1 cellular context compared by ENCODE assay signal in genomic region chr1:153566414-153567371, GRCh38.
A peak's percentile ranks its signal among the peaks of the same experiment; 100 is the strongest.
TF ChIP-seq lines count a peak whose summit lies in the region.

No MANE protein-coding gene starts in this region.

TF ChIP-seq in K562, 482 proteins besides CTCF, POLR2A, EP300 and RAD21 (continued from another document and continues in another):
- TF ChIP-seq ATF6 (CRISPR knock-in tag; IDR thresholded peaks at IDR 0.05), result peak; percentile 66; the same call in 1 of the 2 replicates
- TF ChIP-seq E2F4 (CRISPR knock-in tag; IDR thresholded peaks at IDR 0.05; ENCODE audit: low read depth), result no peak
- no peak for TF ChIP-seq GTF3C2 (IDR thresholded peaks at IDR 0.05; ENCODE audit: borderline replicate concordance, extremely low read depth, insufficient read length)
- peak; percentile 59 for TF ChIP-seq TAF1 (IDR thresholded peaks at IDR 0.05; ENCODE audit: control insufficient read depth, extremely low read depth, insufficient read depth, low read length, severe bottlenecking)
- TF ChIP-seq RUNX1 (IDR thresholded peaks at IDR 0.05; ENCODE audit: low read depth), result peak; percentile 41; the same call in 1 of the 2 replicates
- TF ChIP-seq PRDM10 (IDR thresholded peaks at IDR 0.05; ENCODE audit: partially characterized antibody), result no peak
- TF ChIP-seq FIP1L1 (IDR thresholded peaks at IDR 0.05; ENCODE audit: low read depth, low read length, poor library complexity, severe bottlenecking), result no peak
- no peak for TF ChIP-seq STAT6 (CRISPR knock-in tag; IDR thresholded peaks at IDR 0.05)
- TF ChIP-seq L3MBTL2 (IDR thresholded peaks at IDR 0.05), result peak; percentile 47
- peak; percentile 74; the same call in 1 of the 2 replicates for TF ChIP-seq ZNF263 (CRISPR knock-in tag; IDR thresholded peaks at IDR 0.05; ENCODE audit: borderline replicate concordance)
- no peak for TF ChIP-seq FOXJ3 (CRISPR knock-in tag; IDR thresholded peaks at IDR 0.05)
- peak; percentile 71; the same call in 1 of the 2 replicates for TF ChIP-seq ZNF644 (tag; IDR thresholded peaks at IDR 0.05; ENCODE audit: low read depth)
- no peak for TF ChIP-seq HEY1 (CRISPR knock-in tag; IDR thresholded peaks at IDR 0.05; ENCODE audit: borderline replicate concordance)
- no peak for TF ChIP-seq RBM25 (IDR thresholded peaks at IDR 0.05; ENCODE audit: low read depth, low read length, severe bottlenecking)
- TF ChIP-seq CBX8 (IDR thresholded peaks at IDR 0.05; ENCODE audit: borderline replicate concordance, extremely low read depth, low read depth, low read length, poor library complexity, severe bottlenecking), result no peak
- no peak for TF ChIP-seq ZNF347 (CRISPR knock-in tag; IDR thresholded peaks at IDR 0.05; ENCODE audit: low read depth)
- TF ChIP-seq RBM34 (IDR thresholded peaks at IDR 0.05; ENCODE audit: borderline replicate concordance, insufficient read depth, low read length), result no peak
- peak; percentile 88; the same call in 1 of the 2 replicates for TF ChIP-seq DMBX1 (CRISPR knock-in tag; IDR thresholded peaks at IDR 0.05; ENCODE audit: borderline replicate concordance)
- TF ChIP-seq MYC (IDR thresholded peaks at IDR 0.05; ENCODE audit: low read depth, low read length), result no peak
- peak; percentile 50; the same call in 1 of the 2 replicates for TF ChIP-seq MYC (CRISPR knock-in tag; IDR thresholded peaks at IDR 0.05; ENCODE audit: borderline replicate concordance, low read depth)
- TF ChIP-seq MIER1 (IDR thresholded peaks at IDR 0.05; ENCODE audit: low read depth), result no peak
- no peak for TF ChIP-seq ZNF76 (CRISPR knock-in tag; IDR thresholded peaks at IDR 0.05; ENCODE audit: borderline replicate concordance)
- TF ChIP-seq HMG20A (CRISPR knock-in tag; conservative IDR thresholded peaks at IDR 0.05), result no peak
- 0 out of 2 replicates have a peak, but pooled peaks have one; percentile 63 for TF ChIP-seq ELF4 (CRISPR knock-in tag; IDR thresholded peaks at IDR 0.05)
- TF ChIP-seq GTF2F1 (IDR thresholded peaks at IDR 0.05; ENCODE audit: low read depth, low read length), result no peak
- TF ChIP-seq SMARCC2 (IDR thresholded peaks at IDR 0.05; ENCODE audit: low read depth), result peak; percentile 94
- peak; percentile 53; the same call in 1 of the 2 replicates for TF ChIP-seq DIDO1 (tag; IDR thresholded peaks at IDR 0.05; ENCODE audit: low read depth)
- 0 out of 2 replicates have a peak, but pooled peaks have one; percentile 24 for TF ChIP-seq ZNF134 (CRISPR knock-in tag; conservative IDR thresholded peaks at IDR 0.05)
- no peak for TF ChIP-seq ZNF3 (CRISPR knock-in tag; IDR thresholded peaks at IDR 0.05)
- TF ChIP-seq TFAP4 (CRISPR knock-in tag; IDR thresholded peaks at IDR 0.05; ENCODE audit: borderline replicate concordance), result peak; percentile 99
- no peak for TF ChIP-seq NR1H2 (CRISPR knock-in tag; IDR thresholded peaks at IDR 0.05)
- peak; percentile 84 for TF ChIP-seq NFRKB (IDR thresholded peaks at IDR 0.05; ENCODE audit: low read depth)
- TF ChIP-seq POLR2H (tag; IDR thresholded peaks at IDR 0.05; ENCODE audit: low read depth), result no peak
- TF ChIP-seq TFAM (CRISPR knock-in tag; conservative IDR thresholded peaks at IDR 0.05), result no peak
- peak; percentile 85 for TF ChIP-seq LCOR (CRISPR knock-in tag; IDR thresholded peaks at IDR 0.05)
- no peak for TF ChIP-seq MEF2A (IDR thresholded peaks at IDR 0.05; ENCODE audit: control insufficient read depth, low read depth, low read length)
- TF ChIP-seq FOXK1 (CRISPR knock-in tag; IDR thresholded peaks at IDR 0.05; ENCODE audit: borderline replicate concordance), result no peak
- TF ChIP-seq KAT7 (CRISPR knock-in tag; IDR thresholded peaks at IDR 0.05; ENCODE audit: borderline replicate concordance), result no peak
- peak; percentile 83 for TF ChIP-seq NCOR1 (IDR thresholded peaks at IDR 0.05)
- TF ChIP-seq TRIM24 (IDR thresholded peaks at IDR 0.05), result peak; percentile 80 to 81; a peak in 3 of 4 replicates
- TF ChIP-seq RB1 (IDR thresholded peaks at IDR 0.05; ENCODE audit: low read depth), result peak; percentile 23; the same call in 1 of the 2 replicates
- TF ChIP-seq MTA3 (IDR thresholded peaks at IDR 0.05; ENCODE audit: borderline replicate concordance), result peak; percentile 94
- peak; percentile 44 for TF ChIP-seq ZBTB9 (CRISPR knock-in tag; IDR thresholded peaks at IDR 0.05)
- TF ChIP-seq ASH1L (IDR thresholded peaks at IDR 0.05; ENCODE audit: borderline replicate concordance, low read depth, partially characterized antibody), result no peak
- TF ChIP-seq SMAD1 (IDR thresholded peaks at IDR 0.05; ENCODE audit: low read depth, low read length, partially characterized antibody), result no peak
- TF ChIP-seq HIVEP1 (CRISPR knock-in tag; IDR thresholded peaks at IDR 0.05), result no peak
- no peak for TF ChIP-seq BCOR (IDR thresholded peaks at IDR 0.05)
- peak; percentile 28; the same call in 1 of the 2 replicates for TF ChIP-seq ZBTB26 (CRISPR knock-in tag; IDR thresholded peaks at IDR 0.05)
- TF ChIP-seq ZNF589 (CRISPR knock-in tag; IDR thresholded peaks at IDR 0.05; ENCODE audit: low read depth), result peak; percentile 87
- no peak for TF ChIP-seq ZNF165 (CRISPR knock-in tag; IDR thresholded peaks at IDR 0.05; ENCODE audit: borderline replicate concordance)
- peak; percentile 79; the same call in 1 of the 2 replicates for TF ChIP-seq MTA1 (IDR thresholded peaks at IDR 0.05; ENCODE audit: borderline replicate concordance)
- TF ChIP-seq RBM39 (optimal IDR thresholded peaks at IDR 0.05; ENCODE audit: low read depth, low read length), result no peak
- TF ChIP-seq ARID2 (IDR thresholded peaks at IDR 0.05), result no peak
- TF ChIP-seq ZNF274 (IDR thresholded peaks at IDR 0.05; ENCODE audit: borderline replicate concordance, low read depth, low read length), result no peak
- peak; percentile 100 for TF ChIP-seq JUND (IDR thresholded peaks at IDR 0.05; ENCODE audit: borderline replicate concordance, low read depth, low read length)
- peak; percentile 96 for TF ChIP-seq JUND (tag; IDR thresholded peaks at IDR 0.05; ENCODE audit: borderline replicate concordance, low read depth, low read length)
- TF ChIP-seq IRF2 (CRISPR knock-in tag; IDR thresholded peaks at IDR 0.05), result no peak
